Comparison of ENCODE assay signal across 8 cellular contexts in the genomic region with DNA sequence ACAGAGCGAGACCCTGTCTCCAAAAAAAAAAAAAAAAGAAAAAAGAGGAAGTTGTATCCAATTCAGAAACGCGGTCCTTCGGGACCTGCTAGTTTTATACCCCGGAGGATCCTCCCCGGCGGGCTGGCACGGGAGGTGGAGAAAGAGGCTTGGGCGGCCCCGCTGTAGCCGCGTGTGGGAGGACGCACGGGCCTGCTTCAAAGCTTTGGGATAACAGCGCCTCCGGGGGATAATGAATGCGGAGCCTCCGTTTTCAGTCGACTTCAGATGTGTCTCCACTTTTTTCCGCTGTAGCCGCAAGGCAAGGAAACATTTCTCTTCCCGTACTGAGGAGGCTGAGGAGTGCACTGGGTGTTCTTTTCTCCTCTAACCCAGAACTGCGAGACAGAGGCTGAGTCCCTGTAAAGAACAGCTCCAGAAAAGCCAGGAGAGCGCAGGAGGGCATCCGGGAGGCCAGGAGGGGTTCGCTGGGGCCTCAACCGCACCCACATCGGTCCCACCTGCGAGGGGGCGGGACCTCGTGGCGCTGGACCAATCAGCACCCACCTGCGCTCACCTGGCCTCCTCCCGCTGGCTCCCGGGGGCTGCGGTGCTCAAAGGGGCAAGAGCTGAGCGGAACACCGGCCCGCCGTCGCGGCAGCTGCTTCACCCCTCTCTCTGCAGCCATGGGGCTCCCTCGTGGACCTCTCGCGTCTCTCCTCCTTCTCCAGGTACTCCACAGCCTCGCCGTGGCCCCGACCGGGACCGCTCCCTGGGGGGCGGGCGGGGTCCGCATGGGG. TPM values are rescaled to one million over a fixed set of nuclear protein-coding genes. Genes with fewer than 3 reads are reported as not detected.
DNase-seq lines count a peak whose midpoint lies in the region; ATAC-seq and TF ChIP-seq lines count a peak whose summit lies in the region.

A gene (plus strand): TSS at position 596 of the 779 bp plus-strand sequence. CDS start 70 bp downstream, at position 666.

- peak within 1 kb of the TSS; percentile 35 to 61 (median 50) for H3K4me3 ChIP-seq in stomach

- intact Hi-C loops in stomach (cut with DNase I; ENCODE audit: low total_unique reads) = no loop called here

- no peaks in the 10 kb centered on the region for H3K36me3 ChIP-seq in stomach

- WGBS in stomach, 5 donors = 0 to 5% (median 1%) methylated on average over 24 to 53 of the region's 53 CpGs

- H3K4me3 Mint-ChIP-seq in activated naive CD8-positive, alpha-beta T cell = peak within 1 kb of the TSS; percentile 76

- DNase-seq in ELF-1 (ENCODE audit: low read depth, low spot score) = peak; percentile 89
- DNase-seq in NCI-H1105 treated with DMSO at 0.1 percent for 48 hours (lab: John Stamatoyannopoulos, UW) = peak; percentile 66
- DNase-seq in kidney tubule cell (ENCODE audit: low spot score) = peak; percentile 77
- peak; percentile 63 for DNase-seq in stomach
- DNase-seq in OCI-M2 (lab: John Stamatoyannopoulos, UW; ENCODE audit: unreplicated experiment) = no peak
- DNase-seq in mesenteric fat pad (ENCODE audit: low spot score) = no peak

- TF ChIP-seq POLR2A in stomach (IDR thresholded peaks at IDR 0.05) = no peak

- no peak for ATAC-seq in HG03045 (IDR thresholded peaks at IDR 0.05; ENCODE audit: unreplicated experiment)

- no peak for TF ChIP-seq CTCF in stomach (IDR thresholded peaks at IDR 0.05)

- peaks cover 22 to 83% (median 49%) of the 10 kb centered on the region in 3 donors for H3K27me3 ChIP-seq in stomach

- H3K9me3 ChIP-seq in stomach = no peaks in the 10 kb centered on the region

- H3K9me3 Mint-ChIP-seq in activated naive CD8-positive, alpha-beta T cell (ENCODE audit: low read depth) = no peaks in the 10 kb centered on the region

- no peak for TF ChIP-seq EP300 in stomach (IDR thresholded peaks at IDR 0.05)

- H3K4me1 ChIP-seq in stomach = peaks cover 27 to 38% (median 32%) of the 10 kb centered on the region in 4 donors

- H3K4me1 Mint-ChIP-seq in activated naive CD8-positive, alpha-beta T cell (ENCODE audit: low read depth) = peaks cover 18% of the 10 kb centered on the region

- no peaks in the 10 kb centered on the region for H3K36me3 Mint-ChIP-seq in activated naive CD8-positive, alpha-beta T cell

- peak within 1 kb of the TSS in 3 of 5 donors; percentile 7 to 42 (median 30) for H3K27ac ChIP-seq in stomach

- peaks cover 31% of the 10 kb centered on the region for H3K27me3 Mint-ChIP-seq in activated naive CD8-positive, alpha-beta T cell

- no peak within 1 kb of the TSS for H3K27ac Mint-ChIP-seq in activated naive CD8-positive, alpha-beta T cell

RNA-seq across cellular contexts. Expression of the gene that starts here (rescaled TPM):
- 10 to 100 TPM in 1 of 5 donors, 1 to 10 TPM in 2, not detected in 2; 1.6 to 28.6 (median 4.0) TPM for total RNA-seq in stomach
- 10 to 100 TPM in 1 of 3 donors, 1 to 10 TPM in 2; 1.7 to 13.6 (median 6.0) TPM for polyA plus RNA-seq in stomach
- total RNA-seq in mesenteric fat pad = 0.51 TPM

Comparison
In these comparisons a context has a peak if more than half of its experiments do, and no peak if none do; other contexts are left out.
1. DNase-seq: peak in ELF-1 (single experiment), NCI-H1105 treated with DMSO at 0.1 percent for 48 hours (single experiment), kidney tubule cell (single experiment) and stomach (single experiment); none in OCI-M2 (single experiment) and mesenteric fat pad (single experiment).